In genomic region chr7:92682324-92682723, GRCh38 we compare ENCODE assay signal across 11 cellular contexts.
DNase-seq lines count a peak whose midpoint lies in the region; ATAC-seq and TF ChIP-seq lines count a peak whose summit lies in the region.
"Had no signal": no experiment of that assay in that cellular context is flagged by ENCODE, and none has a peak within 500 bp of the region (broad histone marks: within the 10 kb centered on the region; RNA-seq: fewer than 3 reads in every experiment).

No MANE protein-coding gene starts in this region.

- H2AFZ ChIP-seq in smooth muscle cell (ENCODE audit: low read depth), result no peak overlapping the region

- no peaks in the 10 kb centered on the region for H3K27me3 Mint-ChIP-seq in CD4-positive, CD25-positive, alpha-beta regulatory T cell
- H3K27me3 Mint-ChIP-seq in Calu3 (ENCODE audit: unreplicated experiment), result no peaks in the 10 kb centered on the region
- H3K27me3 Mint-ChIP-seq in naive thymus-derived CD8-positive, alpha-beta T cell, result no peaks in the 10 kb centered on the region

- no peak for TF ChIP-seq CTCF in Calu3 (IDR thresholded peaks at IDR 0.05; ENCODE audit: unreplicated experiment)
- no peak for TF ChIP-seq CTCF in ascending aorta (IDR thresholded peaks at IDR 0.05)
- no peak for TF ChIP-seq CTCF in smooth muscle cell (IDR thresholded peaks at IDR 0.05; ENCODE audit: borderline replicate concordance, insufficient read depth, poor library complexity, severe bottlenecking)

- H3K4me3 Mint-ChIP-seq in CD4-positive, CD25-positive, alpha-beta regulatory T cell, result peak overlapping the region in 1 of 4 donors; percentile 1
- H3K4me3 Mint-ChIP-seq in Calu3 (ENCODE audit: low read depth, unreplicated experiment), result no peak overlapping the region
- peak overlapping the region in 6 of 10 donors; percentile 7 to 62 (median 46) for H3K4me3 Mint-ChIP-seq in naive thymus-derived CD8-positive, alpha-beta T cell
- H3K4me3 Mint-ChIP-seq: WTC11 had no signal

- peak overlapping the region; percentile 17 to 86 (median 68) for H3K27ac Mint-ChIP-seq in CD4-positive, CD25-positive, alpha-beta regulatory T cell
- peak overlapping the region; percentile 82 for H3K27ac Mint-ChIP-seq in Calu3 (ENCODE audit: unreplicated experiment)
- peak overlapping the region; percentile 7 to 94 (median 90) for H3K27ac Mint-ChIP-seq in naive thymus-derived CD8-positive, alpha-beta T cell
- H3K27ac Mint-ChIP-seq: WTC11 had no signal

- H4K20me1 ChIP-seq in smooth muscle cell (ENCODE audit: low read depth), result peaks cover 54% of the 10 kb centered on the region

- H3K9me3 Mint-ChIP-seq in CD4-positive, CD25-positive, alpha-beta regulatory T cell, result no peaks in the 10 kb centered on the region
- no peaks in the 10 kb centered on the region for H3K9me3 Mint-ChIP-seq in Calu3 (ENCODE audit: low read depth, unreplicated experiment)
- no peaks in the 10 kb centered on the region for H3K9me3 Mint-ChIP-seq in naive thymus-derived CD8-positive, alpha-beta T cell
- H3K9me3 Mint-ChIP-seq: WTC11 had no signal

- no peaks in the 10 kb centered on the region for H3K36me3 Mint-ChIP-seq in CD4-positive, CD25-positive, alpha-beta regulatory T cell
- peaks cover 5% of the 10 kb centered on the region for H3K36me3 Mint-ChIP-seq in Calu3 (ENCODE audit: insufficient read depth, unreplicated experiment)
- peaks cover 0 to 4% (median 0%) of the 10 kb centered on the region in 3 donors for H3K36me3 Mint-ChIP-seq in naive thymus-derived CD8-positive, alpha-beta T cell
- H3K36me3 Mint-ChIP-seq: WTC11 had no signal

- H3K36me3 ChIP-seq in CD4-positive, CD25-positive, alpha-beta regulatory T cell (ENCODE audit: control insufficient read depth, insufficient read depth, low read length), result no peaks in the 10 kb centered on the region
- H3K36me3 ChIP-seq in ascending aorta (no peaks in the 10 kb centered on the region), smooth muscle cell (ENCODE audit: low read depth) (no peaks in the 10 kb centered on the region)

- intact Hi-C loops in Calu3 (cut with micrococcal nuclease; ENCODE audit: unreplicated experiment), result no loop called here
- intact Hi-C loops in ascending aorta (cut with DNase I), result no loop called here

- no peak overlapping the region for H3K4me2 ChIP-seq in smooth muscle cell

- WGBS in smooth muscle cell (ENCODE audit: low lambda C conversion rate), result 86% methylated on average over 5 of the region's 5 CpGs

- no peak overlapping the region for H3K4me3 ChIP-seq in CD4-positive, CD25-positive, alpha-beta regulatory T cell (ENCODE audit: low read depth, low read length)
- H3K4me3 ChIP-seq in ascending aorta, result no peak overlapping the region
- H3K4me3 ChIP-seq in smooth muscle cell, result no peak overlapping the region
- H3K4me3 ChIP-seq: psoas muscle, SJCRH30 had no signal

- H3K9ac ChIP-seq in smooth muscle cell (ENCODE audit: low read depth), result no peak overlapping the region

- no peaks in the 10 kb centered on the region for H3K27me3 ChIP-seq in CD4-positive, CD25-positive, alpha-beta regulatory T cell (ENCODE audit: control insufficient read depth, insufficient read depth, low read length)
- H3K27me3 ChIP-seq in ascending aorta (no peaks in the 10 kb centered on the region), smooth muscle cell (ENCODE audit: low read depth) (no peaks in the 10 kb centered on the region)
- H3K27me3 ChIP-seq: SJCRH30 had no signal

- H3K27ac ChIP-seq in CD4-positive, CD25-positive, alpha-beta regulatory T cell (ENCODE audit: insufficient read depth, low read length, poor library complexity, severe bottlenecking), result peak overlapping the region; percentile 34
- peak overlapping the region; percentile 16 to 50 for H3K27ac ChIP-seq in ascending aorta
- no peak overlapping the region for H3K27ac ChIP-seq in smooth muscle cell (ENCODE audit: low read depth)
- H3K27ac ChIP-seq: psoas muscle, SJCRH30 had no signal

- POLR2A ChIA-PET in naive thymus-derived CD8-positive, alpha-beta T cell (lab: Charles Lee), result interaction anchor here (0.6 kb wide), 1 partner anchor 90 kb away, joined by 4 read pairs; no protein-coding TSS in a partner anchor

- peaks cover 44% of the 10 kb centered on the region for H3K79me2 ChIP-seq in smooth muscle cell (ENCODE audit: low read depth)

- BruUV-seq in Calu3 (replicated peaks; lab: Mats Ljungman, UMichigan), result no TSS peak

- DNase-seq in CD4-positive, CD25-positive, alpha-beta regulatory T cell, result no peak
- no peak for DNase-seq in Calu3
- DNase-seq in ascending aorta (ENCODE audit: low spot score in 2 of 2), result no peak
- DNase-seq in naive thymus-derived CD8-positive, alpha-beta T cell, result no peak
- no peak for DNase-seq in smooth muscle cell (lab: John Stamatoyannopoulos, UW; ENCODE audit: unreplicated experiment)
- DNase-seq in activated CD4-positive, CD25-positive, alpha-beta regulatory T cell treated with anti-CD3 and anti-CD28 coated beads, Interleukin-2, amount 50 U/mL, for 72 hours, result no peak
- DNase-seq: NCI-H2107, psoas muscle, SJCRH30 had no signal

- H3K9me3 ChIP-seq in CD4-positive, CD25-positive, alpha-beta regulatory T cell (ENCODE audit: control insufficient read depth in 2 of 2, low read length in 2 of 2), result no peaks in the 10 kb centered on the region
- H3K9me3 ChIP-seq in ascending aorta (no peaks in the 10 kb centered on the region), smooth muscle cell (replicated peaks; ENCODE audit: low read depth) (no peaks in the 10 kb centered on the region)
- H3K9me3 ChIP-seq: psoas muscle, SJCRH30 had no signal

- peaks cover 6% of the 10 kb centered on the region for H3F3A ChIP-seq in smooth muscle cell (ENCODE audit: low read depth)

- CTCF ChIA-PET in Calu3 (lab: Charles Lee), result no interaction called here

- no peak for ATAC-seq in CD4-positive, CD25-positive, alpha-beta regulatory T cell (ENCODE audit: low read depth in 2 of 2)
- ATAC-seq in naive thymus-derived CD8-positive, alpha-beta T cell, result no peak
- no peak for ATAC-seq in GM19463 (IDR thresholded peaks at IDR 0.05; ENCODE audit: unreplicated experiment)
- ATAC-seq: psoas muscle, WTC11 had no signal

- H3K4me1 ChIP-seq in CD4-positive, CD25-positive, alpha-beta regulatory T cell (ENCODE audit: control insufficient read depth, insufficient read depth, low read length, poor library complexity, severe bottlenecking), result peaks cover 41% of the 10 kb centered on the region
- H3K4me1 ChIP-seq in ascending aorta, result peaks cover 0 to 13% of the 10 kb centered on the region in 2 donors
- H3K4me1 ChIP-seq in smooth muscle cell (ENCODE audit: low read depth), result peaks cover 20% of the 10 kb centered on the region
- H3K4me1 ChIP-seq: psoas muscle, SJCRH30 had no signal

- peaks cover 25 to 73% (median 60%) of the 10 kb centered on the region in 4 donors for H3K4me1 Mint-ChIP-seq in CD4-positive, CD25-positive, alpha-beta regulatory T cell
- H3K4me1 Mint-ChIP-seq in Calu3 (ENCODE audit: low read depth, unreplicated experiment), result peaks cover 44% of the 10 kb centered on the region
- H3K4me1 Mint-ChIP-seq in naive thymus-derived CD8-positive, alpha-beta T cell, result peaks cover 36 to 84% (median 78%) of the 10 kb centered on the region in 4 donors
